ENCODE assay signal across 30 cellular contexts in genomic region chr6:25661129-25661779, GRCh38. TPM values are rescaled to one million over a fixed set of nuclear protein-coding genes. Genes with fewer than 3 reads are reported as not detected.
"Had no signal": no experiment of that assay in that cellular context is flagged by ENCODE, and none has a peak within 500 bp of the region (broad histone marks: within the 10 kb centered on the region; RNA-seq: fewer than 3 reads in every experiment).

No MANE protein-coding gene starts in this region.

- H3K4me3 ChIP-seq: ascending aorta, gastroesophageal sphincter, left lung, ovary, thoracic aorta had no signal

- H3K4me1 Mint-ChIP-seq: activated CD4-positive, alpha-beta T cell treated with anti-CD3 and anti-CD28 coated beads, Interleukin-2, amount 10 ng/mL, durations not matched to agents 24 days and 14 days; activated naive CD4-positive, alpha-beta T cell treated with anti-CD3 and anti-CD28 coated beads, Interleukin-2, amount 10 ng/mL, durations not matched to agents 7 days and 5 days; activated naive CD8-positive, alpha-beta T cell treated with anti-CD3 and anti-CD28 coated beads, Interleukin-2, amount 10 ng/mL, durations not matched to agents 7 days and 5 days; mesothelial cell of epicardium; naive B cell had no signal

- H3K4me3 Mint-ChIP-seq: activated CD4-positive, alpha-beta memory T cell treated with anti-CD3 and anti-CD28 coated beads for 36 hours; activated CD4-positive, alpha-beta T cell treated with anti-CD3 and anti-CD28 coated beads, Interleukin-2, amount 10 ng/mL, durations not matched to agents 24 days and 14 days; activated naive CD4-positive, alpha-beta T cell treated with anti-CD3 and anti-CD28 coated beads, Interleukin-2, amount 10 ng/mL, durations not matched to agents 7 days and 5 days; activated naive CD8-positive, alpha-beta T cell treated with anti-CD3 and anti-CD28 coated beads, Interleukin-2, amount 10 ng/mL, durations not matched to agents 7 days and 5 days; activated T-cell treated with anti-CD3 and anti-CD28 coated beads, Interleukin-2, amount 50 U/mL, for 24 hours; effector memory CD8-positive, alpha-beta T cell; mesothelial cell of epicardium; naive B cell; type B pancreatic cell had no signal

- DNase-seq: activated CD4-positive, alpha-beta T cell treated with anti-CD3 and anti-CD28 coated beads, Interleukin-2, amount 10 ng/mL, durations not matched to agents 24 days and 14 days; activated CD4-positive, CD25-positive, alpha-beta regulatory T cell treated with anti-CD3 and anti-CD28 coated beads, Interleukin-2, amount 50 U/mL, for 72 hours; activated gamma-delta T cell; activated naive CD4-positive, alpha-beta T cell treated with anti-CD3 and anti-CD28 coated beads, Interleukin-2, amount 10 ng/mL, durations not matched to agents 7 days and 5 days; activated naive CD8-positive, alpha-beta T cell treated with anti-CD3 and anti-CD28 coated beads, Interleukin-2, amount 10 ng/mL, durations not matched to agents 7 days and 5 days; activated T-cell treated with anti-CD3 and anti-CD28 coated beads, Interleukin-2, amount 50 U/mL, for 24 hours; caudate nucleus; cortex of kidney; effector memory CD8-positive, alpha-beta T cell; hippocampal formation; left lung; naive B cell; ovary; right cardiac atrium; stimulated activated naive CD8-positive, alpha-beta T cell treated with anti-CD3 and anti-CD28 coated beads, Interleukin-15, Interleukin-2, amounts not matched to agents 100 U/mL and 50 U/mL, for 24 hours had no signal

- H3K36me3 Mint-ChIP-seq: activated CD4-positive, alpha-beta memory T cell treated with anti-CD3 and anti-CD28 coated beads for 36 hours; activated naive CD4-positive, alpha-beta T cell treated with anti-CD3 and anti-CD28 coated beads, Interleukin-2, amount 10 ng/mL, durations not matched to agents 7 days and 5 days; activated naive CD8-positive, alpha-beta T cell treated with anti-CD3 and anti-CD28 coated beads, Interleukin-2, amount 10 ng/mL, durations not matched to agents 7 days and 5 days; mesothelial cell of epicardium; naive B cell; type B pancreatic cell had no signal

- H3K4me1 ChIP-seq: ascending aorta, gastroesophageal sphincter, left lung had no signal

- H3K9me3 ChIP-seq: ascending aorta, gastroesophageal sphincter, left lung, ovary, thoracic aorta had no signal

- FAIRE-seq: TTC549 had no signal

- H3K36me3 ChIP-seq: ascending aorta, brain microvascular endothelial cell, gastroesophageal sphincter, left lung, ovary, thoracic aorta had no signal

- H3K27ac Mint-ChIP-seq: activated CD4-positive, alpha-beta memory T cell treated with anti-CD3 and anti-CD28 coated beads for 36 hours; activated CD4-positive, alpha-beta T cell treated with anti-CD3 and anti-CD28 coated beads, Interleukin-2, amount 10 ng/mL, durations not matched to agents 24 days and 14 days; activated naive CD4-positive, alpha-beta T cell treated with anti-CD3 and anti-CD28 coated beads, Interleukin-2, amount 10 ng/mL, durations not matched to agents 7 days and 5 days; activated naive CD8-positive, alpha-beta T cell treated with anti-CD3 and anti-CD28 coated beads, Interleukin-2, amount 10 ng/mL, durations not matched to agents 7 days and 5 days; activated T-cell treated with anti-CD3 and anti-CD28 coated beads, Interleukin-2, amount 50 U/mL, for 24 hours; effector memory CD8-positive, alpha-beta T cell; mesothelial cell of epicardium; naive B cell; type B pancreatic cell had no signal

- H3K27me3 ChIP-seq: ascending aorta, brain microvascular endothelial cell, ovary had no signal

- H3K9me3 Mint-ChIP-seq: activated CD4-positive, alpha-beta memory T cell treated with anti-CD3 and anti-CD28 coated beads for 36 hours; activated CD4-positive, alpha-beta T cell treated with anti-CD3 and anti-CD28 coated beads, Interleukin-2, amount 10 ng/mL, durations not matched to agents 24 days and 14 days; activated naive CD4-positive, alpha-beta T cell treated with anti-CD3 and anti-CD28 coated beads, Interleukin-2, amount 10 ng/mL, durations not matched to agents 7 days and 5 days; activated naive CD8-positive, alpha-beta T cell treated with anti-CD3 and anti-CD28 coated beads, Interleukin-2, amount 10 ng/mL, durations not matched to agents 7 days and 5 days; activated T-cell treated with anti-CD3 and anti-CD28 coated beads, Interleukin-2, amount 50 U/mL, for 24 hours; effector memory CD8-positive, alpha-beta T cell; mesothelial cell of epicardium; naive B cell; type B pancreatic cell had no signal

- H3K27ac ChIP-seq: ascending aorta, brain microvascular endothelial cell, gastroesophageal sphincter, left lung, ovary, thoracic aorta had no signal

- ATAC-seq: effector memory CD8-positive, alpha-beta T cell; gastroesophageal sphincter; left lung; right cardiac atrium had no signal

RNA-seq across cellular contexts. Expression of gene SCGN, which starts 9.2 kb away (rescaled TPM):
- total RNA-seq: activated CD4-positive, alpha-beta memory T cell treated with anti-CD3 and anti-CD28 coated beads for 36 hours; activated CD4-positive, alpha-beta T cell treated with anti-CD3 and anti-CD28 coated beads, Interleukin-2, amount 10 ng/mL, durations not matched to agents 24 days and 14 days; activated CD8-positive, alpha-beta memory T cell treated with anti-CD3 and anti-CD28 coated beads for 36 hours; activated naive CD8-positive, alpha-beta T cell treated with anti-CD3 and anti-CD28 coated beads, Interleukin-2, amount 10 ng/mL, durations not matched to agents 7 days and 5 days; ascending aorta; chondrocyte; endothelial cell of umbilical vein; fibroblast of lung; fibroblast of villous mesenchyme; left lung; mesothelial cell of epicardium; pulmonary artery endothelial cell; T-helper 1 cell treated with Interleukin-12 subunit alpha and Interleukin-12 subunit beta and Interleukin-4 antibody, amounts not matched to agents 30 ng/mL and 1 ng/mL, for 36 hours had no signal
- polyA plus RNA-seq: endothelial cell of umbilical vein, fibroblast of lung had no signal
